ENCODE assay signal across 22 cellular contexts in the genomic region with DNA sequence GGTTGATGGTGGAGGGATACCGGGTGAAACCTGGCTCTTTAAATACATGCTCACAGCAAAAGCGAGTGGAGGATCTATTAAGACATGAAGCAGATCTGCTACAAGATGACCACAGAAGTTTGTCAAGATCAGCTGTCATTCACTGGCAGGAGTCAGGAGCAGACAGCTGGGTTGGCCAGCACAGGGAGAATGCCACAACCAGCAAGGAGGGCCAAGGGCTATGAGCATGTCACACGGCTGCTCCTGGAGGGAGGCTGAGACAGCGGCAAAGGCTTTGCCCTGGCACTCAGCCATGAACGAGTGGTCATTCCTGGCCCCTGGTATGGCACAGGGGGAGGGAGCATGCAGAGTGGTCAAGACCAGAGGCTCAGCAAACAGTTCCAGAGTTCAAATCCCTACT.
DNase-seq lines count a peak whose midpoint lies in the region; ATAC-seq and TF ChIP-seq lines count a peak whose summit lies in the region.
"Had no signal": no experiment of that assay in that cellular context is flagged by ENCODE, and none has a peak within 500 bp of the region (broad histone marks: within the 10 kb centered on the region; RNA-seq: fewer than 3 reads in every experiment).

No MANE protein-coding gene starts in this region.

- in situ Hi-C loops in gastrocnemius medialis (cut with MboI; ENCODE audit: low sequenced_read_pairs in 4 of 4) = no loop called here

- H3K9me3 Mint-ChIP-seq in stimulated activated effector memory CD8-positive, alpha-beta T cell treated with anti-CD3 and anti-CD28 coated beads, Interleukin-12 subunit alpha, Interleukin-12 subunit beta, amount 100 ng/mL, for 72 hours = no peaks in the 10 kb centered on the region
- H3K9me3 Mint-ChIP-seq: CD14-positive monocyte; CD4-positive, alpha-beta T cell; CD8-positive, alpha-beta memory T cell had no signal

- H3K4me2 ChIP-seq in SK-N-SH = no peak overlapping the region
- H3K4me2 ChIP-seq: A549; BLaER1 treated with 17β-estradiol and CSF1 and Interleukin-3, amounts not matched to agents 10 nM and 100 nM had no signal

- no peak overlapping the region for H3K27ac Mint-ChIP-seq in stimulated activated effector memory CD8-positive, alpha-beta T cell treated with anti-CD3 and anti-CD28 coated beads, Interleukin-12 subunit alpha, Interleukin-12 subunit beta, amount 100 ng/mL, for 72 hours
- H3K27ac Mint-ChIP-seq: CD14-positive monocyte; CD4-positive, alpha-beta T cell; CD8-positive, alpha-beta memory T cell had no signal

- TF ChIP-seq EP300 in SK-N-SH (IDR thresholded peaks at IDR 0.05; ENCODE audit: borderline replicate concordance in 1 of 2, low read depth in 1 of 2, low read length in 1 of 2) = no peak

- H3K36me3 Mint-ChIP-seq in stimulated activated effector memory CD8-positive, alpha-beta T cell treated with anti-CD3 and anti-CD28 coated beads, Interleukin-12 subunit alpha, Interleukin-12 subunit beta, amount 100 ng/mL, for 72 hours = no peaks in the 10 kb centered on the region
- H3K36me3 Mint-ChIP-seq: CD14-positive monocyte; CD8-positive, alpha-beta memory T cell had no signal

- H3K4me3 ChIP-seq in right cardiac atrium (ENCODE audit: low read length) (no peak overlapping the region), gastrocnemius medialis (no peak overlapping the region), SK-N-SH (ENCODE audit: low read depth in 2 of 2, low read length in 1 of 2) (no peak overlapping the region), left lung (no peak overlapping the region)
- H3K4me3 ChIP-seq: A549; BLaER1 treated with 17β-estradiol and CSF1 and Interleukin-3, amounts not matched to agents 10 nM and 100 nM had no signal

- CTCF ChIA-PET in SK-N-SH (lab: Yijun Ruan, JAX) = no interaction called here

- no peak overlapping the region for H3K4me3 Mint-ChIP-seq in stimulated activated effector memory CD8-positive, alpha-beta T cell treated with anti-CD3 and anti-CD28 coated beads, Interleukin-12 subunit alpha, Interleukin-12 subunit beta, amount 100 ng/mL, for 72 hours
- H3K4me3 Mint-ChIP-seq: CD14-positive monocyte; CD4-positive, alpha-beta T cell; CD8-positive, alpha-beta memory T cell had no signal

- WGBS in right cardiac atrium = 74% methylated on average over 5 of the region's 5 CpGs
- WGBS in SK-N-SH (ENCODE audit: low lambda C conversion rate) = 95% methylated on average over 2 of the region's 5 CpGs

- H3K9me2 ChIP-seq in SK-N-SH = no peaks in the 10 kb centered on the region

- no peak overlapping the region for H3K9ac ChIP-seq in SK-N-SH
- H3K9ac ChIP-seq: BLaER1 treated with 17β-estradiol and CSF1 and Interleukin-3, amounts not matched to agents 10 nM and 100 nM had no signal

- no peaks in the 10 kb centered on the region for H3K9me3 ChIP-seq in right cardiac atrium (ENCODE audit: control insufficient read depth, low read length)
- H3K9me3 ChIP-seq in gastrocnemius medialis = no peaks in the 10 kb centered on the region
- H3K9me3 ChIP-seq in SK-N-SH = no peaks in the 10 kb centered on the region
- no peaks in the 10 kb centered on the region for H3K9me3 ChIP-seq in left lung
- H3K9me3 ChIP-seq: A549; BE2C; BLaER1 treated with 17β-estradiol and CSF1 and Interleukin-3, amounts not matched to agents 10 nM and 100 nM had no signal

- H3F3A ChIP-seq in SK-N-SH (replicated peaks; ENCODE audit: insufficient read depth) = no peaks in the 10 kb centered on the region

- H3K27me3 ChIP-seq in right cardiac atrium (ENCODE audit: control insufficient read depth, insufficient read depth) = no peaks in the 10 kb centered on the region
- H3K27me3 ChIP-seq in gastrocnemius medialis = no peaks in the 10 kb centered on the region
- H3K27me3 ChIP-seq in SK-N-SH (ENCODE audit: insufficient read depth) = no peaks in the 10 kb centered on the region
- H3K27me3 ChIP-seq in left lung = no peaks in the 10 kb centered on the region
- H3K27me3 ChIP-seq: BE2C; BLaER1 treated with 17β-estradiol and CSF1 and Interleukin-3, amounts not matched to agents 10 nM and 100 nM had no signal

- peak in 1 of 2 donors; percentile 10 for TF ChIP-seq POLR2A in gastrocnemius medialis (IDR thresholded peaks at IDR 0.05)

- POLR2A ChIA-PET in SK-N-SH (lab: Yijun Ruan, JAX) = no interaction called here

- H3K4me1 ChIP-seq in right cardiac atrium (ENCODE audit: control insufficient read depth, insufficient read depth, low read length) (no peaks in the 10 kb centered on the region), gastrocnemius medialis (peaks cover 27 to 36% of the 10 kb centered on the region in 2 donors), SK-N-SH (ENCODE audit: control insufficient read depth in 1 of 2, insufficient read depth in 2 of 2, low read depth in 1 of 2, low read length in 1 of 2) (no peaks in the 10 kb centered on the region), left lung (no peaks in the 10 kb centered on the region)
- H3K4me1 ChIP-seq: BE2C; BLaER1 treated with 17β-estradiol and CSF1 and Interleukin-3, amounts not matched to agents 10 nM and 100 nM had no signal

- no peaks in the 10 kb centered on the region for H3K79me2 ChIP-seq in SK-N-SH (ENCODE audit: insufficient read depth)

- H3K27ac ChIP-seq in right cardiac atrium (ENCODE audit: low read length) = no peak overlapping the region
- peak overlapping the region; percentile 78 to 88 (median 82) for H3K27ac ChIP-seq in gastrocnemius medialis
- H3K27ac ChIP-seq in SK-N-SH (ENCODE audit: low read depth in 2 of 2, low read length in 1 of 2) = no peak overlapping the region
- no peak overlapping the region for H3K27ac ChIP-seq in left lung
- H3K27ac ChIP-seq: A549; BLaER1 treated with 17β-estradiol and CSF1 and Interleukin-3, amounts not matched to agents 10 nM and 100 nM had no signal

- no peak for TF ChIP-seq RAD21 in SK-N-SH (IDR thresholded peaks at IDR 0.05; ENCODE audit: low read length)

- H3K36me3 ChIP-seq in gastrocnemius medialis (peaks cover 0 to 31% of the 10 kb centered on the region in 2 donors), SK-N-SH (replicated peaks in 1 of 2; ENCODE audit: control insufficient read depth in 1 of 2, insufficient read depth in 2 of 2, low read length in 1 of 2) (peaks cover 10 to 15% of the 10 kb centered on the region in 2 experiments), left lung (no peaks in the 10 kb centered on the region)
- H3K36me3 ChIP-seq: BE2C had no signal

- ATAC-seq in left ventricle myocardium superior (peak; percentile 58), right cardiac atrium (no peak), gastrocnemius medialis (peak; percentile 98 to 99), left lung (no peak)
- ATAC-seq in stimulated activated effector memory CD8-positive, alpha-beta T cell treated with anti-CD3 and anti-CD28 coated beads, Interleukin-12 subunit alpha, Interleukin-12 subunit beta, amount 100 ng/mL, for 72 hours = peak; percentile 39
- ATAC-seq: A549 had no signal

- TF ChIP-seq CTCF in gastrocnemius medialis (IDR thresholded peaks at IDR 0.05 in 4 of 5, conservative IDR thresholded peaks at IDR 0.05 in 1 of 5) = no peak
- no peak for TF ChIP-seq CTCF in SK-N-SH (IDR thresholded peaks at IDR 0.05)
- no peak for TF ChIP-seq CTCF in left lung (IDR thresholded peaks at IDR 0.05)

- intact Hi-C loops in left ventricle myocardium superior (cut with micrococcal nuclease) = no loop called here
- intact Hi-C loops in right cardiac atrium (cut with DNase I) = no loop called here
- intact Hi-C loops in gastrocnemius medialis (cut with DNase I; ENCODE audit: low total_unique reads) = loop anchor here (2.0 to 5.0 kb wide), 2 partner anchors 225 to 300 kb away; partner anchors contain the start of gene PREP
- intact Hi-C loops in left lung (cut with DNase I) = no loop called here

- DNase-seq in left ventricle myocardium superior (no peak), right cardiac atrium (no peak), myocyte (ENCODE audit: low read depth) (peak; percentile 95), gastrocnemius medialis (peak; percentile 85 to 93), SIG-M5 (lab: John Stamatoyannopoulos, UW) (no peak), SK-N-SH (no peak), left lung (no peak)
- no peak for DNase-seq in stimulated activated effector memory CD8-positive, alpha-beta T cell treated with anti-CD3 and anti-CD28 coated beads, Interleukin-12 subunit alpha, Interleukin-12 subunit beta, amount 100 ng/mL, for 72 hours (ENCODE audit: low spot score in 2 of 2)
- DNase-seq: 8988T; ACHN; AML-193; BE2C; CD4-positive, alpha-beta T cell; CD8-positive, alpha-beta memory T cell; DMS 273 treated with DMSO at 0.1 percent for 48 hours; DMS79; GF-D8; GOT3; HCEC 1CT had no signal

- no peaks in the 10 kb centered on the region for H4K20me1 ChIP-seq in SK-N-SH (ENCODE audit: insufficient read depth)
- H4K20me1 ChIP-seq: BLaER1 treated with 17β-estradiol and CSF1 and Interleukin-3, amounts not matched to agents 10 nM and 100 nM had no signal

- no peaks in the 10 kb centered on the region for H3K4me1 Mint-ChIP-seq in stimulated activated effector memory CD8-positive, alpha-beta T cell treated with anti-CD3 and anti-CD28 coated beads, Interleukin-12 subunit alpha, Interleukin-12 subunit beta, amount 100 ng/mL, for 72 hours
- H3K4me1 Mint-ChIP-seq: CD14-positive monocyte; CD8-positive, alpha-beta memory T cell had no signal

- no peak overlapping the region for H2AFZ ChIP-seq in SK-N-SH (ENCODE audit: low read depth)

TF ChIP-seq in SK-N-SH, 30 proteins besides CTCF, POLR2A, EP300 and RAD21 (continues in another document):
- TF ChIP-seq ELF1 (IDR thresholded peaks at IDR 0.05) (no peak), NRF1 (IDR thresholded peaks at IDR 0.05; ENCODE audit: low read depth, low read length) (no peak), YY1 (IDR thresholded peaks at IDR 0.05; ENCODE audit: low read depth) (no peak), CHD2 (IDR thresholded peaks at IDR 0.05; ENCODE audit: low read length, partially characterized antibody) (no peak), TCF12 (IDR thresholded peaks at IDR 0.05) (no peak)
- TF ChIP-seq, protein P1, sequence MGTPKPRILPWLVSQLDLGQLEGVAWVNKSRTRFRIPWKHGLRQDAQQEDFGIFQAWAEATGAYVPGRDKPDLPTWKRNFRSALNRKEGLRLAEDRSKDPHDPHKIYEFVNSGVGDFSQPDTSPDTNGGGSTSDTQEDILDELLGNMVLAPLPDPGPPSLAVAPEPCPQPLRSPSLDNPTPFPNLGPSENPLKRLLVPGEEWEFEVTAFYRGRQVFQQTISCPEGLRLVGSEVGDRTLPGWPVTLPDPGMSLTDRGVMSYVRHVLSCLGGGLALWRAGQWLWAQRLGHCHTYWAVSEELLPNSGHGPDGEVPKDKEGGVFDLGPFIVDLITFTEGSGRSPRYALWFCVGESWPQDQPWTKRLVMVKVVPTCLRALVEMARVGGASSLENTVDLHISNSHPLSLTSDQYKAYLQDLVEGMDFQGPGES (IDR thresholded peaks at IDR 0.05; ENCODE audit: low read depth, low read length) = no peak
- TF ChIP-seq, protein P2, sequence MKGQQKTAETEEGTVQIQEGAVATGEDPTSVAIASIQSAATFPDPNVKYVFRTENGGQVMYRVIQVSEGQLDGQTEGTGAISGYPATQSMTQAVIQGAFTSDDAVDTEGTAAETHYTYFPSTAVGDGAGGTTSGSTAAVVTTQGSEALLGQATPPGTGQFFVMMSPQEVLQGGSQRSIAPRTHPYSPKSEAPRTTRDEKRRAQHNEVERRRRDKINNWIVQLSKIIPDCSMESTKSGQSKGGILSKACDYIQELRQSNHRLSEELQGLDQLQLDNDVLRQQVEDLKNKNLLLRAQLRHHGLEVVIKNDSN (IDR thresholded peaks at IDR 0.05; ENCODE audit: borderline replicate concordance, low read depth) = no peak

Comparison
In these comparisons a context has a peak if more than half of its experiments do, and no peak if none do; other contexts are left out.
1. ATAC-seq: peak in left ventricle myocardium superior (single experiment), gastrocnemius medialis (2 of 2) and stimulated activated effector memory CD8-positive, alpha-beta T cell treated with anti-CD3 and anti-CD28 coated beads, Interleukin-12 subunit alpha, Interleukin-12 subunit beta, amount 100 ng/mL, for 72 hours (single experiment); none in right cardiac atrium (0 of 2) and left lung (single experiment).
2. DNase-seq: peak in myocyte (single experiment) and gastrocnemius medialis (2 of 2); none in left ventricle myocardium superior (single experiment), right cardiac atrium (0 of 3), stimulated activated effector memory CD8-positive, alpha-beta T cell treated with anti-CD3 and anti-CD28 coated beads, Interleukin-12 subunit alpha, Interleukin-12 subunit beta, amount 100 ng/mL, for 72 hours (0 of 2), SIG-M5 (single experiment), SK-N-SH (single experiment) and left lung (0 of 2).
3. H3K27ac ChIP-seq: peak in gastrocnemius medialis (4 of 4); none in right cardiac atrium (single experiment), SK-N-SH (0 of 2) and left lung (0 of 2).